In the genomic region with DNA sequence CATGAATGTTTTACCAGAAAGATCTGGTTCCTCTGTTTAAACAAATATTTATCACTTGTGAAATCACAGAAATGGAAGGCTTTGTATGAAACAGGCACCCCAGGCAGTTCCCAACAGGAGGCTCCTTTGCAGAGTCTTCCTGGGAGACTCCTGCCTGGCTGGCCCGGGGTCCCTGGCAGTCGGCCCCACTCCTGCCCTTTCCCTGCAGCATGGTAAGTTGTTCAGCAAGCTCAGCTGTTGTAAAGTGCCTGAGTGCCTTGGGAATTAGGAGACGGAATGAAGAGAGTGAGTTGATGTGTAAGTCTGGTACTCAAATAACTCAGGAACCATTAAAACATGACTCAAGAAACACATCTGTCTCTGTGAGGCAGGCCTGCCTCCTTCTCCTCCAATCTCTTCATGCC, we compare ENCODE assay signal across 1 cellular context.
TF ChIP-seq lines count a peak whose summit lies in the region.

No MANE protein-coding gene starts in this region.

TF ChIP-seq in GM23338, 12 proteins besides CTCF, POLR2A, EP300 and RAD21 (continued from another document):
- TF ChIP-seq, protein P1, sequence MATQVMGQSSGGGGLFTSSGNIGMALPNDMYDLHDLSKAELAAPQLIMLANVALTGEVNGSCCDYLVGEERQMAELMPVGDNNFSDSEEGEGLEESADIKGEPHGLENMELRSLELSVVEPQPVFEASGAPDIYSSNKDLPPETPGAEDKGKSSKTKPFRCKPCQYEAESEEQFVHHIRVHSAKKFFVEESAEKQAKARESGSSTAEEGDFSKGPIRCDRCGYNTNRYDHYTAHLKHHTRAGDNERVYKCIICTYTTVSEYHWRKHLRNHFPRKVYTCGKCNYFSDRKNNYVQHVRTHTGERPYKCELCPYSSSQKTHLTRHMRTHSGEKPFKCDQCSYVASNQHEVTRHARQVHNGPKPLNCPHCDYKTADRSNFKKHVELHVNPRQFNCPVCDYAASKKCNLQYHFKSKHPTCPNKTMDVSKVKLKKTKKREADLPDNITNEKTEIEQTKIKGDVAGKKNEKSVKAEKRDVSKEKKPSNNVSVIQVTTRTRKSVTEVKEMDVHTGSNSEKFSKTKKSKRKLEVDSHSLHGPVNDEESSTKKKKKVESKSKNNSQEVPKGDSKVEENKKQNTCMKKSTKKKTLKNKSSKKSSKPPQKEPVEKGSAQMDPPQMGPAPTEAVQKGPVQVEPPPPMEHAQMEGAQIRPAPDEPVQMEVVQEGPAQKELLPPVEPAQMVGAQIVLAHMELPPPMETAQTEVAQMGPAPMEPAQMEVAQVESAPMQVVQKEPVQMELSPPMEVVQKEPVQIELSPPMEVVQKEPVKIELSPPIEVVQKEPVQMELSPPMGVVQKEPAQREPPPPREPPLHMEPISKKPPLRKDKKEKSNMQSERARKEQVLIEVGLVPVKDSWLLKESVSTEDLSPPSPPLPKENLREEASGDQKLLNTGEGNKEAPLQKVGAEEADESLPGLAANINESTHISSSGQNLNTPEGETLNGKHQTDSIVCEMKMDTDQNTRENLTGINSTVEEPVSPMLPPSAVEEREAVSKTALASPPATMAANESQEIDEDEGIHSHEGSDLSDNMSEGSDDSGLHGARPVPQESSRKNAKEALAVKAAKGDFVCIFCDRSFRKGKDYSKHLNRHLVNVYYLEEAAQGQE (IDR thresholded peaks at IDR 0.05; ENCODE audit: unreplicated experiment), result no peak
- TF ChIP-seq CREB1 (CRISPR knock-in tag; IDR thresholded peaks at IDR 0.05; ENCODE audit: low read depth) (no peak), POLR2AphosphoS5 (IDR thresholded peaks at IDR 0.05; ENCODE audit: low read depth) (no peak), ZNF462 (CRISPR knock-in tag; IDR thresholded peaks at IDR 0.05) (no peak), EZH2 (IDR thresholded peaks at IDR 0.05; ENCODE audit: low read depth, unreplicated experiment) (no peak), STAT1 (IDR thresholded peaks at IDR 0.05; ENCODE audit: unreplicated experiment) (no peak), ZNF331 (CRISPR knock-in tag; IDR thresholded peaks at IDR 0.05; ENCODE audit: low read depth) (no peak), EZH2phosphoT487 (IDR thresholded peaks at IDR 0.05; ENCODE audit: unreplicated experiment) (no peak), JUNB (IDR thresholded peaks at IDR 0.05; ENCODE audit: unreplicated experiment) (no peak)
- TF ChIP-seq, protein P2, sequence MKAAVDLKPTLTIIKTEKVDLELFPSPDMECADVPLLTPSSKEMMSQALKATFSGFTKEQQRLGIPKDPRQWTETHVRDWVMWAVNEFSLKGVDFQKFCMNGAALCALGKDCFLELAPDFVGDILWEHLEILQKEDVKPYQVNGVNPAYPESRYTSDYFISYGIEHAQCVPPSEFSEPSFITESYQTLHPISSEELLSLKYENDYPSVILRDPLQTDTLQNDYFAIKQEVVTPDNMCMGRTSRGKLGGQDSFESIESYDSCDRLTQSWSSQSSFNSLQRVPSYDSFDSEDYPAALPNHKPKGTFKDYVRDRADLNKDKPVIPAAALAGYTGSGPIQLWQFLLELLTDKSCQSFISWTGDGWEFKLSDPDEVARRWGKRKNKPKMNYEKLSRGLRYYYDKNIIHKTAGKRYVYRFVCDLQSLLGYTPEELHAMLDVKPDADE (IDR thresholded peaks at IDR 0.05), result no peak
TF ChIP-seq in GM23338: peak in this region for 0.
